15 cellular contexts compared by ENCODE assay signal in the genomic region with DNA sequence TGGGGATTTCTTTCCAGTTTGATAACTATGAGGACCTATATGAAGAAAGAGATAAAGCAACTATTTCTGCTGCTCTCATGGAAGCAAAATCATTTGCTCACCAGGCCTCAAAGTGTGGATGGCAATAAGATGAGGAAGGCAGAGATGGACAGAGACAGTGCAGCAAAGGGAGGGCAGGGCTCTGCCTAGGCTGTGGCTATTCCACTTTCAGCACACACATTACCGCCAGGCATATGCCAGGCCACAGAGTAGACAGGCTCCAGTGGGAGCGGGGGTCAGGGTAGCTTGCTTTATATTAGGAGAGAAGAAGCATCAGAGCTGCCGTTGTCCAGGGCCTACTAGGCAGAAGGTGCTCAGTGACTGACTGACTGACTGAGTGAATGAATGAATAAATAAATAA. TPM values are rescaled to one million over a fixed set of nuclear protein-coding genes. Genes with fewer than 3 reads are reported as not detected.
DNase-seq lines count a peak whose midpoint lies in the region; ATAC-seq and TF ChIP-seq lines count a peak whose summit lies in the region.
"Had no signal": no experiment of that assay in that cellular context is flagged by ENCODE, and none has a peak within 500 bp of the region (broad histone marks: within the 10 kb centered on the region; RNA-seq: fewer than 3 reads in every experiment).

No MANE protein-coding gene starts in this region.

- peaks cover 24% of the 10 kb centered on the region for H3K36me3 Mint-ChIP-seq in effector memory CD8-positive, alpha-beta T cell (ENCODE audit: insufficient read depth)
- peaks cover 42% of the 10 kb centered on the region for H3K36me3 Mint-ChIP-seq in type B pancreatic cell

- no peak overlapping the region for H3K4me3 ChIP-seq in left ventricle myocardium inferior
- H3K4me3 ChIP-seq: GM12878, SK-N-MC had no signal

- peak overlapping the region in 1 of 2 donors; percentile 28 for H3K4me3 Mint-ChIP-seq in effector memory CD8-positive, alpha-beta T cell
- no peak overlapping the region for H3K4me3 Mint-ChIP-seq in type B pancreatic cell
- H3K4me3 Mint-ChIP-seq: brain had no signal

- no peaks in the 10 kb centered on the region for H3K9me3 Mint-ChIP-seq in effector memory CD8-positive, alpha-beta T cell
- no peaks in the 10 kb centered on the region for H3K9me3 Mint-ChIP-seq in type B pancreatic cell

- no peak for ATAC-seq in effector memory CD8-positive, alpha-beta T cell (replicated peaks)
- ATAC-seq in HG03565 (IDR thresholded peaks at IDR 0.05; ENCODE audit: unreplicated experiment) (no peak), esophagus mucosa (no peak)
- ATAC-seq: GM12878 had no signal

- POLR2A ChIA-PET in RWPE1 (lab: Yijun Ruan, JAX; ENCODE audit: low non-redundant PET): no interaction called here

- no peaks in the 10 kb centered on the region for H3K27me3 Mint-ChIP-seq in effector memory CD8-positive, alpha-beta T cell
- H3K27me3 Mint-ChIP-seq in type B pancreatic cell: no peaks in the 10 kb centered on the region
- H3K27me3 Mint-ChIP-seq: brain had no signal

- H3K36me3 ChIP-seq in left ventricle myocardium inferior: peaks cover 31% of the 10 kb centered on the region

- peak overlapping the region; percentile 97 to 99 for H3K27ac Mint-ChIP-seq in effector memory CD8-positive, alpha-beta T cell
- H3K27ac Mint-ChIP-seq in type B pancreatic cell: peak overlapping the region; percentile 61

- no peaks in the 10 kb centered on the region for H3K9me3 ChIP-seq in left ventricle myocardium inferior (replicated peaks)

- peaks cover 84 to 97% of the 10 kb centered on the region in 2 donors for H3K4me1 Mint-ChIP-seq in effector memory CD8-positive, alpha-beta T cell (ENCODE audit: low read depth in 2 of 2)
- H3K4me1 Mint-ChIP-seq in type B pancreatic cell (ENCODE audit: unreplicated experiment): peaks cover 65% of the 10 kb centered on the region

- DNase-seq in left ventricle myocardium inferior (no peak), cardiac septum (ENCODE audit: low spot score) (no peak), RWPE1 (ENCODE audit: low spot score) (no peak), type B pancreatic cell (ENCODE audit: extremely low spot score, unreplicated experiment) (no peak), NCI-H128 (lab: John Stamatoyannopoulos, UW; ENCODE audit: unreplicated experiment) (no peak)
- no peak for DNase-seq in effector memory CD8-positive, alpha-beta T cell
- DNase-seq: AML-193 had no signal

- TF ChIP-seq CTCF in left ventricle myocardium inferior (IDR thresholded peaks at IDR 0.05; ENCODE audit: borderline replicate concordance) (no peak), RWPE1 (conservative IDR thresholded peaks at IDR 0.05; ENCODE audit: low read depth) (no peak), type B pancreatic cell (conservative IDR thresholded peaks at IDR 0.05) (no peak)

- CTCF ChIA-PET in RWPE1 (lab: Yijun Ruan, JAX): interaction anchor here (1.4 kb wide), 1 partner anchor 41 kb away, joined by 3 read pairs; a partner anchor contains a TSS

- no peaks in the 10 kb centered on the region for H3K27me3 ChIP-seq in left ventricle myocardium inferior (ENCODE audit: low read depth)

- H3K27ac ChIP-seq in left ventricle myocardium inferior (replicated peaks): peak overlapping the region; percentile 95
- H3K27ac ChIP-seq in RWPE1: peak overlapping the region; percentile 36
- H3K27ac ChIP-seq: parathyroid adenoma, SK-N-MC had no signal

- intact Hi-C loops in left ventricle myocardium inferior (cut with micrococcal nuclease) (no loop called here), cardiac septum (cut with DNase I) (no loop called here)

- peaks cover 100% of the 10 kb centered on the region for H3K4me1 ChIP-seq in left ventricle myocardium inferior

RNA-seq across cellular contexts. Expression of a gene that starts 40.9 kb away (rescaled TPM):
- total RNA-seq in left ventricle myocardium inferior (53.2 TPM), cardiac septum (42.5 TPM), type B pancreatic cell (ENCODE audit: low replicate concordance) (142 and 243 TPM in 2 replicates), esophagus mucosa (76.6 TPM)

RNA-seq across cellular contexts. Expression of a gene that starts 44.1 kb away (rescaled TPM):
- total RNA-seq in left ventricle myocardium inferior: 7.6 TPM
- 11.3 TPM for total RNA-seq in cardiac septum
- not detected in 2 replicates for total RNA-seq in type B pancreatic cell (ENCODE audit: low replicate concordance)
- 0.96 TPM for total RNA-seq in esophagus mucosa
- total RNA-seq: GM12878, M059J, mononuclear cell had no signal

RNA-seq across cellular contexts. Expression of a gene that starts 57.3 kb away (rescaled TPM):
- total RNA-seq in left ventricle myocardium inferior: 0.71 TPM
- 0.78 TPM for total RNA-seq in cardiac septum
- total RNA-seq in type B pancreatic cell (ENCODE audit: low replicate concordance): 45.0 and 130 TPM in 2 replicates
- 32.6 TPM for total RNA-seq in esophagus mucosa

Comparison
In these comparisons a context has a peak if more than half of its experiments do, and no peak if none do; other contexts are left out.
1. RNA of a gene that starts 57.3 kb away (total RNA-seq): 45.0 to 130 TPM in type B pancreatic cell and 32.6 TPM in esophagus mucosa (single experiment); 0.78 TPM in cardiac septum (single experiment) and 0.71 TPM in left ventricle myocardium inferior (single experiment); every median in the first group is over 10 times any median in the second.